In genomic region chr16:69823831-69824563, GRCh38 we compare ENCODE assay signal across 3 cellular contexts.
A peak's percentile ranks its signal among the peaks of the same experiment; 100 is the strongest.
TF ChIP-seq lines count a peak whose summit lies in the region.

No MANE protein-coding gene starts in this region.

TF ChIP-seq in IMR-90, 13 proteins besides CTCF, POLR2A, EP300 and RAD21:
- TF ChIP-seq, protein P1, sequence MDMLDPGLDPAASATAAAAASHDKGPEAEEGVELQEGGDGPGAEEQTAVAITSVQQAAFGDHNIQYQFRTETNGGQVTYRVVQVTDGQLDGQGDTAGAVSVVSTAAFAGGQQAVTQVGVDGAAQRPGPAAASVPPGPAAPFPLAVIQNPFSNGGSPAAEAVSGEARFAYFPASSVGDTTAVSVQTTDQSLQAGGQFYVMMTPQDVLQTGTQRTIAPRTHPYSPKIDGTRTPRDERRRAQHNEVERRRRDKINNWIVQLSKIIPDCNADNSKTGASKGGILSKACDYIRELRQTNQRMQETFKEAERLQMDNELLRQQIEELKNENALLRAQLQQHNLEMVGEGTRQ (IDR thresholded peaks at IDR 0.05; ENCODE audit: low read depth, low read length), result no peak
- TF ChIP-seq MAFK (IDR thresholded peaks at IDR 0.05; ENCODE audit: low read depth, low read length), result no peak
- no peak for TF ChIP-seq SMC3 (IDR thresholded peaks at IDR 0.05; ENCODE audit: low read depth, low read length)
- no peak for TF ChIP-seq FOS (IDR thresholded peaks at IDR 0.05; ENCODE audit: low read depth, low read length)
- TF ChIP-seq MAZ (IDR thresholded peaks at IDR 0.05; ENCODE audit: borderline replicate concordance, low read depth, low read length), result no peak
- TF ChIP-seq CEBPB (IDR thresholded peaks at IDR 0.05; ENCODE audit: low read depth, low read length), result no peak
- TF ChIP-seq RFX5 (IDR thresholded peaks at IDR 0.05; ENCODE audit: low read depth, low read length), result no peak
- no peak for TF ChIP-seq BHLHE40 (IDR thresholded peaks at IDR 0.05; ENCODE audit: low read depth, low read length)
- no peak for TF ChIP-seq RCOR1 (IDR thresholded peaks at IDR 0.05; ENCODE audit: insufficient replicate concordance, low read length)
- TF ChIP-seq, protein P2, sequence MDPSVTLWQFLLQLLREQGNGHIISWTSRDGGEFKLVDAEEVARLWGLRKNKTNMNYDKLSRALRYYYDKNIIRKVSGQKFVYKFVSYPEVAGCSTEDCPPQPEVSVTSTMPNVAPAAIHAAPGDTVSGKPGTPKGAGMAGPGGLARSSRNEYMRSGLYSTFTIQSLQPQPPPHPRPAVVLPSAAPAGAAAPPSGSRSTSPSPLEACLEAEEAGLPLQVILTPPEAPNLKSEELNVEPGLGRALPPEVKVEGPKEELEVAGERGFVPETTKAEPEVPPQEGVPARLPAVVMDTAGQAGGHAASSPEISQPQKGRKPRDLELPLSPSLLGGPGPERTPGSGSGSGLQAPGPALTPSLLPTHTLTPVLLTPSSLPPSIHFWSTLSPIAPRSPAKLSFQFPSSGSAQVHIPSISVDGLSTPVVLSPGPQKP (IDR thresholded peaks at IDR 0.05; ENCODE audit: borderline replicate concordance, low read depth, low read length), result no peak
- TF ChIP-seq MXI1 (IDR thresholded peaks at IDR 0.05; ENCODE audit: borderline replicate concordance, low read depth, low read length), result no peak
- TF ChIP-seq CHD1 (IDR thresholded peaks at IDR 0.05; ENCODE audit: low read depth, low read length), result no peak
- TF ChIP-seq NFE2L2 (IDR thresholded peaks at IDR 0.05; ENCODE audit: low read depth, low read length), result no peak

TF ChIP-seq in HepG2, 621 proteins besides CTCF, POLR2A, EP300 and RAD21 (continued from another document and continues in another):
- TF ChIP-seq, protein P3, sequence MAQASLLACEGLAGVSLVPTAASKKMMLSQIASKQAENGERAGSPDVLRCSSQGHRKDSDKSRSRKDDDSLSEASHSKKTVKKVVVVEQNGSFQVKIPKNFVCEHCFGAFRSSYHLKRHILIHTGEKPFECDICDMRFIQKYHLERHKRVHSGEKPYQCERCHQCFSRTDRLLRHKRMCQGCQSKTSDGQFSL (CRISPR knock-in tag; IDR thresholded peaks at IDR 0.05), result no peak
- TF ChIP-seq ZBTB8A (CRISPR knock-in tag; IDR thresholded peaks at IDR 0.05; ENCODE audit: borderline replicate concordance, low read depth), result no peak
- TF ChIP-seq ZNF142 (CRISPR knock-in tag; IDR thresholded peaks at IDR 0.05), result no peak
- no peak for TF ChIP-seq ZNF589 (CRISPR knock-in tag; conservative IDR thresholded peaks at IDR 0.05)
- TF ChIP-seq, protein P4, sequence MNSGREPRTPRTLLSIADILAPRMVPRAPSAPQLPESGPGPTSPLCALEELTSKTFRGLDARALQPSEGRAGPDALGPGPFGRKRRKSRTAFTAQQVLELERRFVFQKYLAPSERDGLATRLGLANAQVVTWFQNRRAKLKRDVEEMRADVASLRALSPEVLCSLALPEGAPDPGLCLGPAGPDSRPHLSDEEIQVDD (CRISPR knock-in tag; IDR thresholded peaks at IDR 0.05; ENCODE audit: borderline replicate concordance), result 0 out of 2 replicates have a peak, but pooled peaks have one; percentile 37
- no peak for TF ChIP-seq SNRNP70 (IDR thresholded peaks at IDR 0.05; ENCODE audit: low read depth, low read length)
- no peak for TF ChIP-seq ARID2 (CRISPR knock-in tag; IDR thresholded peaks at IDR 0.05; ENCODE audit: borderline replicate concordance)
- no peak for TF ChIP-seq ZKSCAN5 (CRISPR knock-in tag; IDR thresholded peaks at IDR 0.05)
- no peak; the same call in 1 of the 2 replicates for TF ChIP-seq ZNF792 (CRISPR knock-in tag; IDR thresholded peaks at IDR 0.05)
- TF ChIP-seq PTBP1 (IDR thresholded peaks at IDR 0.05; ENCODE audit: low read depth, low read length, poor library complexity, severe bottlenecking), result no peak
- no peak for TF ChIP-seq XBP1 (CRISPR knock-in tag; IDR thresholded peaks at IDR 0.05)
- TF ChIP-seq HMG20B (CRISPR knock-in tag; conservative IDR thresholded peaks at IDR 0.05), result no peak
- TF ChIP-seq RAD51 (IDR thresholded peaks at IDR 0.05; ENCODE audit: borderline replicate concordance), result no peak
- no peak for TF ChIP-seq ZMYM4 (CRISPR knock-in tag; IDR thresholded peaks at IDR 0.05)

TF ChIP-seq in HEK293T, 16 proteins besides CTCF, POLR2A, EP300 and RAD21 (continued from another document):
- TF ChIP-seq ARNT (IDR thresholded peaks at IDR 0.05), result no peak
- TF ChIP-seq FOXA1 (IDR thresholded peaks at IDR 0.05), result no peak
- no peak for TF ChIP-seq NFRKB (IDR thresholded peaks at IDR 0.05)
- TF ChIP-seq BHLHE40 (IDR thresholded peaks at IDR 0.05; ENCODE audit: borderline replicate concordance), result no peak
- TF ChIP-seq ELF4 (IDR thresholded peaks at IDR 0.05), result no peak
- TF ChIP-seq, protein P5, sequence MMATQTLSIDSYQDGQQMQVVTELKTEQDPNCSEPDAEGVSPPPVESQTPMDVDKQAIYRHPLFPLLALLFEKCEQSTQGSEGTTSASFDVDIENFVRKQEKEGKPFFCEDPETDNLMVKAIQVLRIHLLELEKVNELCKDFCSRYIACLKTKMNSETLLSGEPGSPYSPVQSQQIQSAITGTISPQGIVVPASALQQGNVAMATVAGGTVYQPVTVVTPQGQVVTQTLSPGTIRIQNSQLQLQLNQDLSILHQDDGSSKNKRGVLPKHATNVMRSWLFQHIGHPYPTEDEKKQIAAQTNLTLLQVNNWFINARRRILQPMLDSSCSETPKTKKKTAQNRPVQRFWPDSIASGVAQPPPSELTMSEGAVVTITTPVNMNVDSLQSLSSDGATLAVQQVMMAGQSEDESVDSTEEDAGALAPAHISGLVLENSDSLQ (IDR thresholded peaks at IDR 0.05), result no peak
- TF ChIP-seq SUZ12 (IDR thresholded peaks at IDR 0.05), result no peak
- no peak for TF ChIP-seq LEF1 (IDR thresholded peaks at IDR 0.05; ENCODE audit: borderline replicate concordance)
- TF ChIP-seq SP1 (IDR thresholded peaks at IDR 0.05), result no peak
- no peak for TF ChIP-seq L3MBTL2 (conservative IDR thresholded peaks at IDR 0.05)
- no peak for TF ChIP-seq ZNF384 (IDR thresholded peaks at IDR 0.05)
- no peak for TF ChIP-seq FOXK2 (IDR thresholded peaks at IDR 0.05)
- TF ChIP-seq HDGF (IDR thresholded peaks at IDR 0.05; ENCODE audit: borderline replicate concordance), result no peak
